In genomic region chr7:125727215-125727614, GRCh38 we compare ENCODE assay signal across 1 cellular context.
TF ChIP-seq lines count a peak whose summit lies in the region.

No MANE protein-coding gene starts in this region.

TF ChIP-seq in GM12878, 131 proteins besides CTCF, POLR2A, EP300 and RAD21 (continued from another document):
- TF ChIP-seq, protein P1, sequence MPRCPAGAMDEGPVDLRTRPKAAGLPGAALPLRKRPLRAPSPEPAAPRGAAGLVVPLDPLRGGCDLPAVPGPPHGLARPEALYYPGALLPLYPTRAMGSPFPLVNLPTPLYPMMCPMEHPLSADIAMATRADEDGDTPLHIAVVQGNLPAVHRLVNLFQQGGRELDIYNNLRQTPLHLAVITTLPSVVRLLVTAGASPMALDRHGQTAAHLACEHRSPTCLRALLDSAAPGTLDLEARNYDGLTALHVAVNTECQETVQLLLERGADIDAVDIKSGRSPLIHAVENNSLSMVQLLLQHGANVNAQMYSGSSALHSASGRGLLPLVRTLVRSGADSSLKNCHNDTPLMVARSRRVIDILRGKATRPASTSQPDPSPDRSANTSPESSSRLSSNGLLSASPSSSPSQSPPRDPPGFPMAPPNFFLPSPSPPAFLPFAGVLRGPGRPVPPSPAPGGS (IDR thresholded peaks at IDR 0.05; ENCODE audit: borderline replicate concordance, insufficient read depth, low read depth, low read length, poor library complexity, severe bottlenecking), result no peak
- no peak for TF ChIP-seq ZBTB4 (CRISPR knock-in tag; IDR thresholded peaks at IDR 0.05)
